In the genomic region with DNA sequence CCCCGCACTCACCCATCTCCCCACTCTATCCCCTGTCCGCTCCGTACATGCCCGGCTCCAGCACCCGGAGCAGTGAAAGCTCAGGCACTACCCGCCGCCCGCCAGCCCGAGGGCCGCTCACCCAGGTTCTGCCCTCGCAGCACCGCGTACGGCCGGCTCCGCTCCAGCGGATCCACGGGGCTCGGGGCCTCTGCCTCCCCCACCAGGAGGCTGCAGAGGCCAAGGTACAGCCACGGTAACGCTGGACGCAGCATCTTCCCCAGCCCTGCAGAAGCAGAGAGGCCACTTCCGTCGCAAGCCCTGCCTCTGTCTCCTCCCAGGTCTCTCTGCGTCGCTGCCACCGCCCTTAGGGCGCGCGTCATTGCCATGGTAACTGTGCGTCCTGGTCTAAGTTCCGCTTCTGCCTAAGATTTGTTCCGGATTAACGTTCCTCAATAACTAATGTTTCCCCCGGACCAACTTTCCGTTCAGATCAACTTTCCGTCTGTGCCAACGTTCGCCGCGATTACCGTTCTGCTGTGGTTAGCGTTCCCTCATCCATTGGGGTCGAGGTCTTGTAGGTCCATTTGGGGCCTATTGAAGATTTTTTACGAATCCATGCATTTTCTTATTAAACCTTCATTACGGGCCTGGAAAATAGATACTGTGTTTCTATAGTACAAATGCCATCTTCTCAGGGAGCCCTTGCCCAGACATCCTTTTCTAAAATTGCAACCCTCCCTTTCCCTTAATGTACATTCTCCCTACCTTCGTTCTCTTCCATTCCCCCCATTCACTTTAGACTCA, we compare ENCODE assay signal across 8 cellular contexts.
DNase-seq lines count a peak whose midpoint lies in the region; ATAC-seq and TF ChIP-seq lines count a peak whose summit lies in the region.

C12orf76 (minus strand) TSS at position 281 of the 786 bp plus-strand sequence; CDS start at position 254, 27 bp downstream.

- DNase-seq in AML-193 (lab: John Stamatoyannopoulos, UW) (peak; percentile 97 to 98), NCI-H510A treated with DMSO at 0.1 percent for 48 hours (lab: John Stamatoyannopoulos, UW) (peak; percentile 97), choroid plexus epithelial cell (ENCODE audit: low read depth) (peak; percentile 98), kidney tubule cell (ENCODE audit: low spot score) (peak; percentile 98)
- DNase-seq in activated CD4-positive, alpha-beta T cell treated with anti-CD3 and anti-CD28 coated beads for 24 hours (ENCODE audit: low read depth in 2 of 2): peak; percentile 80 to 83
- DNase-seq in stimulated activated CD4-positive, alpha-beta T cell treated with anti-CD3 and anti-CD28 coated beads, Interleukin-1b, Interleukin-23, amount 100 ng/mL, for 24 hours (ENCODE audit: low read depth in 4 of 4, low spot score in 1 of 4): peak; percentile 72 to 87 (median 81)

- TF ChIP-seq POLR2A in GM19193 (IDR thresholded peaks at IDR 0.05; ENCODE audit: extremely low read depth, insufficient read depth, insufficient read length): peak; percentile 89

- peak within 1 kb of the TSS; percentile 94 for H3K4me3 ChIP-seq in choroid plexus epithelial cell (ENCODE audit: low read depth, low read length)

- ATAC-seq in HG03439 (IDR thresholded peaks at IDR 0.05; ENCODE audit: unreplicated experiment): peak; percentile 97

- no peak for TF ChIP-seq CTCF in choroid plexus epithelial cell (conservative IDR thresholded peaks at IDR 0.05; ENCODE audit: low read depth, low read length)

Comparison
In these comparisons a context has a peak if more than half of its experiments do, and no peak if none do; other contexts are left out.
1. Peak in every context shown above with its lines: DNase-seq, ATAC-seq and H3K4me3 ChIP-seq.